Comparison of ENCODE assay signal across 2 cellular contexts in genomic region chr17:77693776-77694175, GRCh38.
TF ChIP-seq lines count a peak whose summit lies in the region.

No MANE protein-coding gene starts in this region.

TF ChIP-seq in GM23338, 12 proteins besides CTCF, POLR2A, EP300 and RAD21:
- no peak for TF ChIP-seq CREB1 (CRISPR knock-in tag; IDR thresholded peaks at IDR 0.05; ENCODE audit: low read depth)
- TF ChIP-seq REST (IDR thresholded peaks at IDR 0.05; ENCODE audit: unreplicated experiment), result no peak
- no peak for TF ChIP-seq ZNF114 (CRISPR knock-in tag; IDR thresholded peaks at IDR 0.05)
- no peak for TF ChIP-seq STAT1 (IDR thresholded peaks at IDR 0.05; ENCODE audit: unreplicated experiment)
- no peak for TF ChIP-seq NANOG (IDR thresholded peaks at IDR 0.05; ENCODE audit: borderline replicate concordance)
- TF ChIP-seq POLR2AphosphoS5 (IDR thresholded peaks at IDR 0.05; ENCODE audit: low read depth), result no peak
- no peak for TF ChIP-seq EZH2 (IDR thresholded peaks at IDR 0.05; ENCODE audit: low read depth, unreplicated experiment)
- no peak for TF ChIP-seq ZNF331 (CRISPR knock-in tag; IDR thresholded peaks at IDR 0.05; ENCODE audit: low read depth)
- no peak for TF ChIP-seq ETS1 (IDR thresholded peaks at IDR 0.05)
- no peak for TF ChIP-seq JUNB (IDR thresholded peaks at IDR 0.05; ENCODE audit: unreplicated experiment)
- TF ChIP-seq EZH2phosphoT487 (IDR thresholded peaks at IDR 0.05; ENCODE audit: unreplicated experiment), result no peak
- no peak for TF ChIP-seq ZNF462 (CRISPR knock-in tag; IDR thresholded peaks at IDR 0.05)
TF ChIP-seq in GM23338: peak in this region for 0.

TF ChIP-seq in H1, 55 proteins besides CTCF, POLR2A, EP300 and RAD21:
- TF ChIP-seq CEBPB (IDR thresholded peaks at IDR 0.05; ENCODE audit: low read depth, low read length) (no peak), RBBP5 (IDR thresholded peaks at IDR 0.05; ENCODE audit: borderline replicate concordance, low read depth, low read length) (no peak), KDM1A (IDR thresholded peaks at IDR 0.05; ENCODE audit: borderline replicate concordance, low read length) (no peak), USF2 (IDR thresholded peaks at IDR 0.05; ENCODE audit: low read length) (no peak), POU5F1 (IDR thresholded peaks at IDR 0.05; ENCODE audit: low read depth, low read length) (no peak), EZH2 (IDR thresholded peaks at IDR 0.05; ENCODE audit: low read depth, low read length, severe bottlenecking) (no peak)
